In the genomic region with DNA sequence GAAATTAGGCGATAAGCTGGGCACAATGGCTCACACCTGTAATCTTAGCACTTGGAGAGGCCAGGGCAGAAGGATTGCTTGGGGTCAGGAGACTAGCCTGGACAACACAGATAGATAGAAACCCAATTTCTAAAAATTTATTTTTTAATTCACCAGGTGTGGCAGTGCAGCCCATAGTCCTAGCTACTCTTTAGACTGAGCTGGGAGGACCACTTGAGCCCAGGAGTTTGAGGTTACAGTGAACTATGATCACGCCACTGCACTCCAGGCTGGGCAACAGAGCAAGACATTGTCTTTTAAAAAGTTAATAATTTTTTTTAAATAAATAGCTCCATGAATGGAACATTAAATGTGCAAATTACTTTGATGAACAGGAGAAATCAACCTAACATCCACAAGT, we compare ENCODE assay signal across 21 cellular contexts. TPM values are rescaled to one million over a fixed set of nuclear protein-coding genes. Genes with fewer than 3 reads are reported as not detected.
DNase-seq lines count a peak whose midpoint lies in the region; ATAC-seq, FAIRE-seq and TF ChIP-seq lines count a peak whose summit lies in the region.
"Had no signal": no experiment of that assay in that cellular context is flagged by ENCODE, and none has a peak within 500 bp of the region (broad histone marks: within the 10 kb centered on the region; RNA-seq: fewer than 3 reads in every experiment).

No MANE protein-coding gene starts in this region.

- H3K9ac ChIP-seq in HepG2 (ENCODE audit: insufficient read depth, low read depth, low read length) (no peak overlapping the region), Karpas-422 (ENCODE audit: low read length) (no peak overlapping the region), smooth muscle cell (ENCODE audit: low read depth) (no peak overlapping the region)
- H3K9ac ChIP-seq: BLaER1, KMS-11 had no signal

- 94% methylated on average over 2 of the region's 2 CpGs for WGBS in HepG2 (ENCODE audit: low lambda C conversion rate)
- WGBS in right lobe of liver (ENCODE audit: insufficient coverage, low coverage, low lambda C conversion rate, missing lambda C conversion rate), result 94% methylated on average over 2 of the region's 2 CpGs
- WGBS in smooth muscle cell (ENCODE audit: low lambda C conversion rate), result 95% methylated on average over 2 of the region's 2 CpGs

- H3K27me3 ChIP-seq in HepG2 (ENCODE audit: control insufficient read depth in 1 of 2, insufficient read depth in 2 of 2, low read length in 2 of 2), result no peaks in the 10 kb centered on the region
- no peaks in the 10 kb centered on the region for H3K27me3 ChIP-seq in right lobe of liver
- no peaks in the 10 kb centered on the region for H3K27me3 ChIP-seq in Karpas-422 (ENCODE audit: low read length)
- no peaks in the 10 kb centered on the region for H3K27me3 ChIP-seq in smooth muscle cell (ENCODE audit: low read depth)
- H3K27me3 ChIP-seq: BLaER1, MG63, Peyer's patch had no signal

- no peak overlapping the region for H3K4me2 ChIP-seq in HepG2 (ENCODE audit: low read depth, low read length)
- H3K4me2 ChIP-seq in Karpas-422 (ENCODE audit: low read depth, low read length, poor library complexity, severe bottlenecking), result no peak overlapping the region
- H3K4me2 ChIP-seq in smooth muscle cell, result no peak overlapping the region
- H3K4me2 ChIP-seq: A549, BLaER1, KMS-11 had no signal

- H3K36me3 ChIP-seq in HepG2 (replicated peaks in 1 of 2; ENCODE audit: control insufficient read depth in 1 of 2, insufficient read depth in 2 of 2, low read length in 2 of 2) (peaks cover 17 to 67% of the 10 kb centered on the region in 2 experiments), right lobe of liver (peaks cover 0 to 52% (median 9%) of the 10 kb centered on the region in 4 donors), Karpas-422 (ENCODE audit: insufficient read depth, low read length) (peaks cover 68% of the 10 kb centered on the region), smooth muscle cell (ENCODE audit: low read depth) (peaks cover 18% of the 10 kb centered on the region)
- H3K36me3 ChIP-seq: MG63 had no signal

- POLR2A ChIA-PET in HepG2 (lab: Yijun Ruan, JAX), result interaction anchor here (1.3 to 1.5 kb wide), 2 partner anchors 8 to 91 kb away, joined by 3 to 6 read pairs; a partner anchor contains a TSS

- H3K4me3 ChIP-seq in HepG2 (replicated peaks in 1 of 3; ENCODE audit: insufficient read depth in 1 of 3, low read depth in 2 of 3, low read length in 3 of 3) (no peak overlapping the region), right lobe of liver (no peak overlapping the region), Karpas-422 (ENCODE audit: low read length) (no peak overlapping the region), smooth muscle cell (no peak overlapping the region)
- H3K4me3 ChIP-seq: A549, BLaER1, MG63, Peyer's patch had no signal

- H3K9me2 ChIP-seq in Karpas-422 (replicated peaks; ENCODE audit: insufficient read depth, low read length), result no peaks in the 10 kb centered on the region

- H3K79me2 ChIP-seq in HepG2 (ENCODE audit: insufficient read depth, low read length) (peaks cover 2% of the 10 kb centered on the region), Karpas-422 (ENCODE audit: low read length) (peaks cover 92% of the 10 kb centered on the region), smooth muscle cell (ENCODE audit: low read depth) (peaks cover 23% of the 10 kb centered on the region)

- FAIRE-seq in HepG2 (lab: Jason Lieb, UNC), result no peak
- FAIRE-seq: A549 had no signal

- intact Hi-C loops in HepG2 (cut with micrococcal nuclease; ENCODE audit: unreplicated experiment), result no loop called here
- intact Hi-C loops in right lobe of liver (cut with DNase I), result no loop called here

- in situ Hi-C loops in HepG2 (cut with HindIII; ENCODE audit: extremely low pct_ligation_motif_present, low pct_unique_long_range_greater_than_20kb), result no loop called here

- no peak overlapping the region for H2AFZ ChIP-seq in HepG2 (ENCODE audit: low read length)
- H2AFZ ChIP-seq in Karpas-422 (ENCODE audit: low read length), result no peak overlapping the region
- no peak overlapping the region for H2AFZ ChIP-seq in smooth muscle cell (ENCODE audit: low read depth)

- H3K27ac ChIP-seq in HepG2 (ENCODE audit: extremely low read length, insufficient read depth, low read length), result no peak overlapping the region
- H3K27ac ChIP-seq in right lobe of liver, result no peak overlapping the region
- peak overlapping the region; percentile 9; the same call in 1 of the 2 replicates for H3K27ac ChIP-seq in Karpas-422 (ENCODE audit: low read length)
- H3K27ac ChIP-seq in VCaP, result no peak overlapping the region
- no peak overlapping the region for H3K27ac ChIP-seq in smooth muscle cell (ENCODE audit: low read depth)
- H3K27ac ChIP-seq: A549, BLaER1, KMS-11, Peyer's patch had no signal

- peak; percentile 73 for ATAC-seq in HepG2
- ATAC-seq in right lobe of liver, result no peak
- ATAC-seq: Right ventricle myocardium inferior had no signal

- no peaks in the 10 kb centered on the region; the same call in 1 of the 2 replicates for H4K20me1 ChIP-seq in HepG2 (ENCODE audit: insufficient read depth, low read length)
- H4K20me1 ChIP-seq in Karpas-422 (ENCODE audit: insufficient read depth, low read depth, low read length), result no peaks in the 10 kb centered on the region
- H4K20me1 ChIP-seq in smooth muscle cell (ENCODE audit: low read depth), result peaks cover 7% of the 10 kb centered on the region

- TF ChIP-seq RAD21 in HepG2 (CRISPR knock-in tag; IDR thresholded peaks at IDR 0.05), result no peak

- no peak for TF ChIP-seq EP300 in HepG2 (IDR thresholded peaks at IDR 0.05; ENCODE audit: low read depth in 2 of 2, low read length in 2 of 2)
- no peak for TF ChIP-seq EP300 in HepG2 (CRISPR knock-in tag; IDR thresholded peaks at IDR 0.05; ENCODE audit: borderline replicate concordance)

- CTCF ChIA-PET in HepG2 (lab: Yijun Ruan, JAX; ENCODE audit: low intra/inter-chr PET ratio, low total read pairs), result no interaction called here

- H3K9me3 ChIP-seq in HepG2 (ENCODE audit: low read length), result no peaks in the 10 kb centered on the region
- H3K9me3 ChIP-seq in right lobe of liver, result no peaks in the 10 kb centered on the region
- H3K9me3 ChIP-seq in Karpas-422 (ENCODE audit: low read length), result no peaks in the 10 kb centered on the region
- H3K9me3 ChIP-seq in smooth muscle cell (replicated peaks; ENCODE audit: low read depth), result no peaks in the 10 kb centered on the region
- H3K9me3 ChIP-seq: A549, BLaER1, MG63, Peyer's patch had no signal

- no TSS peak for BruUV-seq in HepG2 (replicated peaks; lab: Mats Ljungman, UMichigan)

- TF ChIP-seq CTCF in HepG2 (CRISPR knock-in tag; IDR thresholded peaks at IDR 0.05) (peak; percentile 23; the same call in 1 of the 2 replicates), right lobe of liver (IDR thresholded peaks at IDR 0.05) (no peak), VCaP (conservative IDR thresholded peaks at IDR 0.05) (0 out of 2 replicates have a peak, but pooled peaks have one; percentile 22), smooth muscle cell (IDR thresholded peaks at IDR 0.05; ENCODE audit: borderline replicate concordance, insufficient read depth, poor library complexity, severe bottlenecking) (no peak)

- TF ChIP-seq POLR2A in HepG2 (IDR thresholded peaks at IDR 0.05; ENCODE audit: insufficient read depth in 1 of 2, low read depth in 2 of 2, low read length in 2 of 2) (no peak), right lobe of liver (IDR thresholded peaks at IDR 0.05) (no peak)

- peaks cover 12% of the 10 kb centered on the region for H3K4me1 ChIP-seq in HepG2 (ENCODE audit: insufficient read depth, low read length)
- H3K4me1 ChIP-seq in right lobe of liver, result peaks cover 0 to 5% (median 0%) of the 10 kb centered on the region in 4 donors
- peaks cover 44% of the 10 kb centered on the region for H3K4me1 ChIP-seq in Karpas-422 (ENCODE audit: low read length)
- H3K4me1 ChIP-seq in smooth muscle cell (ENCODE audit: low read depth), result no peaks in the 10 kb centered on the region
- H3K4me1 ChIP-seq: A549 had no signal

- DNase-seq in HepG2 (ENCODE audit: low spot score), result no peak
- DNase-seq in right lobe of liver, result no peak
- DNase-seq in Karpas-422, result no peak
- DNase-seq in SW 1271 (lab: John Stamatoyannopoulos, UW), result no peak
- no peak for DNase-seq in smooth muscle cell (lab: John Stamatoyannopoulos, UW; ENCODE audit: unreplicated experiment)
- DNase-seq in effector CD8-positive, alpha-beta T cell (lab: John Stamatoyannopoulos, UW), result no peak
- DNase-seq: DMS79, H7, MG63, NCI-H1092, NCI-H1436 treated with DMSO at 0.1 percent for 48 hours, NCI-H2029 treated with DMSO at 0.1 percent for 48 hours, NCI-H82, Peyer's patch had no signal

- no peaks in the 10 kb centered on the region for H3F3A ChIP-seq in smooth muscle cell (ENCODE audit: low read depth)

RNA-seq across cellular contexts. Expression of a gene that starts 8.2 kb away (rescaled TPM):
- total RNA-seq in HepG2 (2016; rRNA removed; fragmentation: Illumina TruSeq; extraction: Trizol) (13.0 and 19.4 TPM in 2 replicates), right lobe of liver (10 to 100 TPM in 2 of 6 experiments, 1 to 10 TPM in 4; 8.8 to 13.3 (median 9.1) TPM), smooth muscle cell (13.8 and 14.7 TPM in 2 replicates)
- total RNA-seq in HepG2 (2016; cell fraction: cytosol; rRNA removed; fragmentation: Illumina TruSeq; extraction: Trizol; ENCODE audit: low read depth), result 1.6 TPM in 2 replicates
- total RNA-seq in HepG2 (2016; cell fraction: insoluble cytoplasmic fraction; rRNA removed; fragmentation: Illumina TruSeq; extraction: Trizol), result 11.9 and 17.8 TPM in 2 replicates
- total RNA-seq in HepG2 (2016; cell fraction: membrane; rRNA removed; fragmentation: Illumina TruSeq; extraction: Trizol), result 5.6 and 6.6 TPM in 2 replicates
- total RNA-seq in HepG2 (2016; cell fraction: nucleus; rRNA removed; fragmentation: Illumina TruSeq; extraction: Trizol), result 16.1 and 16.5 TPM in 2 replicates
- polyA plus RNA-seq in HepG2 (2011; rRNA removed) (14.5 and 15.1 TPM in 2 replicates), smooth muscle cell (5.8 and 6.7 TPM in 2 replicates)
- 9.0 and 11.7 TPM in 2 replicates for polyA plus RNA-seq in HepG2 (2011; cell fraction: cytosol; rRNA removed)
- polyA plus RNA-seq in HepG2 (2011; cell fraction: nucleus; rRNA removed), result 23.4 and 27.7 TPM in 2 replicates
- polyA plus RNA-seq in HepG2 (2012), result 14.6 and 16.4 TPM in 2 replicates
- 0.93 and 1.1 TPM in 2 replicates for polyA plus RNA-seq in HepG2 (2016; cell fraction: cytosol; fragmentation: Illumina TruSeq; extraction: Trizol; ENCODE audit: low read depth)
- polyA plus RNA-seq in HepG2 (2016; cell fraction: insoluble cytoplasmic fraction; fragmentation: Illumina TruSeq; extraction: Trizol; ENCODE audit: low read depth), result 13.7 and 15.1 TPM in 2 replicates
- polyA plus RNA-seq in HepG2 (2016; cell fraction: membrane; fragmentation: Illumina TruSeq; extraction: Trizol; ENCODE audit: low read depth), result 1.8 and 2.1 TPM in 2 replicates
- polyA plus RNA-seq in HepG2 (2016; cell fraction: nucleus; fragmentation: Illumina TruSeq; extraction: Trizol; ENCODE audit: insufficient read depth, low read depth), result 26.2 and 27.0 TPM in 2 replicates
- 38.1 and 51.2 TPM in 2 replicates for polyA minus RNA-seq in HepG2 (2011; rRNA and poly(A)+ RNA removed; ENCODE audit: low replicate concordance)
- polyA minus RNA-seq in HepG2 (2011; cell fraction: cytosol; rRNA and poly(A)+ RNA removed), result 19.6 and 24.3 TPM in 2 replicates
- polyA minus RNA-seq in HepG2 (2011; cell fraction: nucleus; rRNA and poly(A)+ RNA removed), result 20.5 and 30.1 TPM in 2 replicates
- total RNA-seq in Karpas-422 (2014; rRNA removed; shearing (Covaris generic); ENCODE audit: low replicate concordance), result 54.5 and 61.8 TPM in 2 replicates

RNA-seq across cellular contexts. Expression of a gene that starts 52.6 kb away (rescaled TPM):
- 3.5 and 6.3 TPM in 2 replicates for total RNA-seq in HepG2 (2016; rRNA removed; fragmentation: Illumina TruSeq; extraction: Trizol)
- 2.7 and 2.9 TPM in 2 replicates for total RNA-seq in HepG2 (2016; cell fraction: cytosol; rRNA removed; fragmentation: Illumina TruSeq; extraction: Trizol; ENCODE audit: low read depth)
- total RNA-seq in HepG2 (2016; cell fraction: insoluble cytoplasmic fraction; rRNA removed; fragmentation: Illumina TruSeq; extraction: Trizol), result 5.5 and 7.0 TPM in 2 replicates
- total RNA-seq in HepG2 (2016; cell fraction: membrane; rRNA removed; fragmentation: Illumina TruSeq; extraction: Trizol), result 1.7 and 2.6 TPM in 2 replicates
- total RNA-seq in HepG2 (2016; cell fraction: nucleus; rRNA removed; fragmentation: Illumina TruSeq; extraction: Trizol), result 6.1 and 7.0 TPM in 2 replicates
- polyA plus RNA-seq in HepG2 (2011; rRNA removed), result 9.3 and 14.2 TPM in 2 replicates
- 4.5 and 5.1 TPM in 2 replicates for polyA plus RNA-seq in HepG2 (2011; cell fraction: cytosol; rRNA removed)
- polyA plus RNA-seq in HepG2 (2011; cell fraction: nucleus; rRNA removed), result 31.5 and 46.2 TPM in 2 replicates
- 12.7 and 16.4 TPM in 2 replicates for polyA plus RNA-seq in HepG2 (2012)
- polyA plus RNA-seq in HepG2 (2016; cell fraction: cytosol; fragmentation: Illumina TruSeq; extraction: Trizol; ENCODE audit: low read depth), result 0.99 and 1.7 TPM in 2 replicates
- 4.1 and 5.4 TPM in 2 replicates for polyA plus RNA-seq in HepG2 (2016; cell fraction: insoluble cytoplasmic fraction; fragmentation: Illumina TruSeq; extraction: Trizol; ENCODE audit: low read depth)
- 1.9 and 2.3 TPM in 2 replicates for polyA plus RNA-seq in HepG2 (2016; cell fraction: membrane; fragmentation: Illumina TruSeq; extraction: Trizol; ENCODE audit: low read depth)
- 13.1 and 18.7 TPM in 2 replicates for polyA plus RNA-seq in HepG2 (2016; cell fraction: nucleus; fragmentation: Illumina TruSeq; extraction: Trizol; ENCODE audit: insufficient read depth, low read depth)
- polyA minus RNA-seq in HepG2 (2011; rRNA and poly(A)+ RNA removed; ENCODE audit: low replicate concordance), result 8.2 TPM in 1 of 2 replicates, not detected in the other
- polyA minus RNA-seq in HepG2 (2011; cell fraction: cytosol; rRNA and poly(A)+ RNA removed), result 1.4 and 2.5 TPM in 2 replicates
- polyA minus RNA-seq in HepG2 (2011; cell fraction: nucleus; rRNA and poly(A)+ RNA removed), result 7.5 and 14.4 TPM in 2 replicates
- 1 to 10 TPM; 2.1 to 7.9 (median 5.2) TPM for total RNA-seq in right lobe of liver
- total RNA-seq in Karpas-422 (2014; rRNA removed; shearing (Covaris generic); ENCODE audit: low replicate concordance), result 55.0 and 56.8 TPM in 2 replicates
- total RNA-seq in smooth muscle cell, result not detected in 2 replicates
- polyA plus RNA-seq in smooth muscle cell, result 0.44 TPM in 1 of 2 replicates, not detected in the other
- total RNA-seq: NCI-H460, SK-MEL-5 had no signal

Comparison
In these comparisons a context has a peak if more than half of its experiments do, and no peak if none do; other contexts are left out.
1. CTCF ChIP-seq: peak in HepG2 (single experiment) and VCaP (single experiment); none in right lobe of liver (0 of 4) and smooth muscle cell (single experiment).